Comparison of ENCODE assay signal across 1 cellular context in genomic region chr1:2848006-2848670, GRCh38.
TF ChIP-seq lines count a peak whose summit lies in the region.

No MANE protein-coding gene starts in this region.

TF ChIP-seq in GM23338, 12 proteins besides CTCF, POLR2A, EP300 and RAD21 (continued from another document):
- TF ChIP-seq, protein P1, sequence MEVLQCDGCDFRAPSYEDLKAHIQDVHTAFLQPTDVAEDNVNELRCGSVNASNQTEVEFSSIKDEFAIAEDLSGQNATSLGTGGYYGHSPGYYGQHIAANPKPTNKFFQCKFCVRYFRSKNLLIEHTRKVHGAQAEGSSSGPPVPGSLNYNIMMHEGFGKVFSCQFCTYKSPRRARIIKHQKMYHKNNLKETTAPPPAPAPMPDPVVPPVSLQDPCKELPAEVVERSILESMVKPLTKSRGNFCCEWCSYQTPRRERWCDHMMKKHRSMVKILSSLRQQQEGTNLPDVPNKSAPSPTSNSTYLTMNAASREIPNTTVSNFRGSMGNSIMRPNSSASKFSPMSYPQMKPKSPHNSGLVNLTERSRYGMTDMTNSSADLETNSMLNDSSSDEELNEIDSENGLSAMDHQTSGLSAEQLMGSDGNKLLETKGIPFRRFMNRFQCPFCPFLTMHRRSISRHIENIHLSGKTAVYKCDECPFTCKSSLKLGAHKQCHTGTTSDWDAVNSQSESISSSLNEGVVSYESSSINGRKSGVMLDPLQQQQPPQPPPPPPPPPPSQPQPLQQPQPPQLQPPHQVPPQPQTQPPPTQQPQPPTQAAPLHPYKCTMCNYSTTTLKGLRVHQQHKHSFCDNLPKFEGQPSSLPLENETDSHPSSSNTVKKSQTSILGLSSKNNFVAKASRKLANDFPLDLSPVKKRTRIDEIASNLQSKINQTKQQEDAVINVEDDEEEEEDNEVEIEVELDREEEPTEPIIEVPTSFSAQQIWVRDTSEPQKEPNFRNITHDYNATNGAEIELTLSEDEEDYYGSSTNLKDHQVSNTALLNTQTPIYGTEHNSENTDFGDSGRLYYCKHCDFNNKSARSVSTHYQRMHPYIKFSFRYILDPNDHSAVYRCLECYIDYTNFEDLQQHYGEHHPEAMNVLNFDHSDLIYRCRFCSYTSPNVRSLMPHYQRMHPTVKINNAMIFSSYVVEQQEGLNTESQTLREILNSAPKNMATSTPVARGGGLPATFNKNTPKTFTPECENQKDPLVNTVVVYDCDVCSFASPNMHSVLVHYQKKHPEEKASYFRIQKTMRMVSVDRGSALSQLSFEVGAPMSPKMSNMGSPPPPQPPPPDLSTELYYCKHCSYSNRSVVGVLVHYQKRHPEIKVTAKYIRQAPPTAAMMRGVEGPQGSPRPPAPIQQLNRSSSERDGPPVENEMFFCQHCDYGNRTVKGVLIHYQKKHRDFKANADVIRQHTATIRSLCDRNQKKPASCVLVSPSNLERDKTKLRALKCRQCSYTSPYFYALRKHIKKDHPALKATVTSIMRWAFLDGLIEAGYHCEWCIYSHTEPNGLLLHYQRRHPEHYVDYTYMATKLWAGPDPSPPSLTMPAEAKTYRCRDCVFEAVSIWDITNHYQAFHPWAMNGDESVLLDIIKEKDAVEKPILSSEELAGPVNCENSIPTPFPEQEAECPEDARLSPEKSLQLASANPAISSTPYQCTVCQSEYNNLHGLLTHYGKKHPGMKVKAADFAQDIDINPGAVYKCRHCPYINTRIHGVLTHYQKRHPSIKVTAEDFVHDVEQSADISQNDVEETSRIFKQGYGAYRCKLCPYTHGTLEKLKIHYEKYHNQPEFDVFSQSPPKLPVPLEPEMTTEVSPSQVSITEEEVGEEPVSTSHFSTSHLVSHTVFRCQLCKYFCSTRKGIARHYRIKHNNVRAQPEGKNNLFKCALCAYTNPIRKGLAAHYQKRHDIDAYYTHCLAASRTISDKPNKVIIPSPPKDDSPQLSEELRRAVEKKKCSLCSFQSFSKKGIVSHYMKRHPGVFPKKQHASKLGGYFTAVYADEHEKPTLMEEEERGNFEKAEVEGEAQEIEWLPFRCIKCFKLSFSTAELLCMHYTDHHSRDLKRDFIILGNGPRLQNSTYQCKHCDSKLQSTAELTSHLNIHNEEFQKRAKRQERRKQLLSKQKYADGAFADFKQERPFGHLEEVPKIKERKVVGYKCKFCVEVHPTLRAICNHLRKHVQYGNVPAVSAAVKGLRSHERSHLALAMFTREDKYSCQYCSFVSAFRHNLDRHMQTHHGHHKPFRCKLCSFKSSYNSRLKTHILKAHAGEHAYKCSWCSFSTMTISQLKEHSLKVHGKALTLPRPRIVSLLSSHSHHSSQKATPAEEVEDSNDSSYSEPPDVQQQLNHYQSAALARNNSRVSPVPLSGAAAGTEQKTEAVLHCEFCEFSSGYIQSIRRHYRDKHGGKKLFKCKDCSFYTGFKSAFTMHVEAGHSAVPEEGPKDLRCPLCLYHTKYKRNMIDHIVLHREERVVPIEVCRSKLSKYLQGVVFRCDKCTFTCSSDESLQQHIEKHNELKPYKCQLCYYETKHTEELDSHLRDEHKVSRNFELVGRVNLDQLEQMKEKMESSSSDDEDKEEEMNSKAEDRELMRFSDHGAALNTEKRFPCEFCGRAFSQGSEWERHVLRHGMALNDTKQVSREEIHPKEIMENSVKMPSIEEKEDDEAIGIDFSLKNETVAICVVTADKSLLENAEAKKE (CRISPR knock-in tag; IDR thresholded peaks at IDR 0.05) = no peak
